In the genomic region with DNA sequence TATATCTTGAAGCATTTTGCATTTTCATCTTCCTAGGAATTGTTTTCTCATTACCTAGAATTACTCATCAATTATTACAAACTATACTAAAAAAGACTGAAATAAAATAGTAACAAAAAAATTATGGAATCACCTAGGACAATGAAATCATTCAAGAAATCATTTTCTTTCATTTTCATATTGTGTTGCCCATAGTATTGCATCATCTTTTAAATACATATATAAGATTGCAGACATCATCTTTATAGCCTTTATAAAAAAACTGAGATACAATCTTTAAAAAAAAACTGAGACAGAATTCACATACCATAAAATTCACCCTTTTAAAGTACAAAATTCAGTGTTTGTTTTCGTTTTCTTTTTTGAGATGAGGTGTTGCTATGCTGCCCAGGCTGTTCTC, we compare ENCODE assay signal across 18 cellular contexts. TPM values are rescaled to one million over a fixed set of nuclear protein-coding genes. Genes with fewer than 3 reads are reported as not detected.
A peak's percentile ranks its signal among the peaks of the same experiment; 100 is the strongest.
DNase-seq lines count a peak whose midpoint lies in the region; ATAC-seq, FAIRE-seq and TF ChIP-seq lines count a peak whose summit lies in the region.
"Had no signal": no experiment of that assay in that cellular context is flagged by ENCODE, and none has a peak within 500 bp of the region (broad histone marks: within the 10 kb centered on the region; RNA-seq: fewer than 3 reads in every experiment).

No MANE protein-coding gene starts in this region.

- CTCF ChIA-PET in activated CD8-positive, alpha-beta T cell treated with anti-CD3 and anti-CD28 coated beads for 36 hours (lab: Charles Lee), result no interaction called here
- CTCF ChIA-PET in activated CD8-positive, alpha-beta T cell treated with anti-CD3 and anti-CD28 coated beads, Interleukin-2, amount 10 ng/mL, durations not matched to agents 7 days and 5 days (lab: Charles Lee), result interaction anchor here (0.6 kb wide), 1 partner anchor 23 kb away, joined by 3 read pairs; no protein-coding TSS in a partner anchor

- ATAC-seq in activated CD8-positive, alpha-beta T cell treated with anti-CD3 and anti-CD28 coated beads for 36 hours, result no peak
- ATAC-seq in activated CD8-positive, alpha-beta T cell treated with anti-CD3 and anti-CD28 coated beads, Interleukin-2, amount 10 ng/mL, durations not matched to agents 7 days and 5 days, result no peak
- ATAC-seq in HG03469 (IDR thresholded peaks at IDR 0.05; ENCODE audit: unreplicated experiment) (no peak), GM19328 (IDR thresholded peaks at IDR 0.05; ENCODE audit: unreplicated experiment) (no peak)

- FAIRE-seq in A204.1 (lab: Jason Lieb, UNC), result peak; percentile 16
- FAIRE-seq in frontal cortex (lab: Jason Lieb, UNC), result peak; percentile 51
- FAIRE-seq: GM19239 had no signal

- intact Hi-C loops in activated CD8-positive, alpha-beta T cell treated with anti-CD3 and anti-CD28 coated beads for 36 hours (cut with micrococcal nuclease), result loop anchor here (10.0 kb wide), 1 partner anchor 365 kb away; no protein-coding TSS in a partner anchor

- peaks cover 28% of the 10 kb centered on the region for H3K36me3 Mint-ChIP-seq in activated CD8-positive, alpha-beta T cell treated with anti-CD3 and anti-CD28 coated beads for 36 hours (ENCODE audit: low read depth)
- H3K36me3 Mint-ChIP-seq in activated CD8-positive, alpha-beta T cell treated with anti-CD3 and anti-CD28 coated beads, Interleukin-2, amount 10 ng/mL, durations not matched to agents 7 days and 5 days (ENCODE audit: low read depth), result peaks cover 41% of the 10 kb centered on the region
- peaks cover 16% of the 10 kb centered on the region for H3K36me3 Mint-ChIP-seq in activated naive CD8-positive, alpha-beta T cell

- H3K4me3 Mint-ChIP-seq in activated CD8-positive, alpha-beta T cell treated with anti-CD3 and anti-CD28 coated beads for 36 hours, result no peak overlapping the region
- no peak overlapping the region for H3K4me3 Mint-ChIP-seq in activated CD8-positive, alpha-beta T cell treated with anti-CD3 and anti-CD28 coated beads, Interleukin-2, amount 10 ng/mL, durations not matched to agents 7 days and 5 days
- no peak overlapping the region for H3K4me3 Mint-ChIP-seq in activated naive CD8-positive, alpha-beta T cell
- H3K4me3 Mint-ChIP-seq: CD14-positive monocyte had no signal

- TF ChIP-seq CTCF in activated CD8-positive, alpha-beta T cell treated with anti-CD3 and anti-CD28 coated beads for 36 hours (IDR thresholded peaks at IDR 0.05), result no peak

- DNase-seq in activated CD8-positive, alpha-beta T cell treated with anti-CD3 and anti-CD28 coated beads for 36 hours, result no peak
- no peak for DNase-seq in activated CD8-positive, alpha-beta T cell treated with anti-CD3 and anti-CD28 coated beads, Interleukin-2, amount 10 ng/mL, durations not matched to agents 7 days and 5 days
- no peak for DNase-seq in frontal cortex (ENCODE audit: low spot score in 2 of 2)
- DNase-seq: 8988T; NCI-H1092 treated with DMSO at 0.1 percent for 48 hours; NCI-H1436 treated with DMSO at 0.1 percent for 48 hours; NCI-H1930; NCI-H2227 treated with DMSO at 0.1 percent for 48 hours; NCI-H510A treated with DMSO at 0.1 percent for 48 hours; NCI-H774; NK-92 treated with Interleukin-12 subunit alpha and Interleukin-12 subunit beta, amount 100 ng/mL, for 24 hours; SHP77 treated with DMSO at 0.1 percent for 48 hours had no signal

- no peaks in the 10 kb centered on the region for H3K9me3 Mint-ChIP-seq in activated CD8-positive, alpha-beta T cell treated with anti-CD3 and anti-CD28 coated beads for 36 hours
- no peaks in the 10 kb centered on the region for H3K9me3 Mint-ChIP-seq in activated CD8-positive, alpha-beta T cell treated with anti-CD3 and anti-CD28 coated beads, Interleukin-2, amount 10 ng/mL, durations not matched to agents 7 days and 5 days (ENCODE audit: insufficient read depth)
- H3K9me3 Mint-ChIP-seq in activated naive CD8-positive, alpha-beta T cell (ENCODE audit: low read depth), result no peaks in the 10 kb centered on the region
- H3K9me3 Mint-ChIP-seq: CD14-positive monocyte had no signal

- POLR2A ChIA-PET in activated CD8-positive, alpha-beta T cell treated with anti-CD3 and anti-CD28 coated beads for 36 hours (lab: Charles Lee), result no interaction called here
- POLR2A ChIA-PET in activated CD8-positive, alpha-beta T cell treated with anti-CD3 and anti-CD28 coated beads, Interleukin-2, amount 10 ng/mL, durations not matched to agents 7 days and 5 days (lab: Charles Lee), result no interaction called here

- H3K27ac Mint-ChIP-seq in activated CD8-positive, alpha-beta T cell treated with anti-CD3 and anti-CD28 coated beads for 36 hours, result peak overlapping the region; percentile 65
- no peak overlapping the region for H3K27ac Mint-ChIP-seq in activated CD8-positive, alpha-beta T cell treated with anti-CD3 and anti-CD28 coated beads, Interleukin-2, amount 10 ng/mL, durations not matched to agents 7 days and 5 days
- peak overlapping the region; percentile 79 for H3K27ac Mint-ChIP-seq in activated naive CD8-positive, alpha-beta T cell

- H3K27me3 Mint-ChIP-seq in activated CD8-positive, alpha-beta T cell treated with anti-CD3 and anti-CD28 coated beads for 36 hours, result no peaks in the 10 kb centered on the region
- H3K27me3 Mint-ChIP-seq in activated CD8-positive, alpha-beta T cell treated with anti-CD3 and anti-CD28 coated beads, Interleukin-2, amount 10 ng/mL, durations not matched to agents 7 days and 5 days (ENCODE audit: low read depth), result no peaks in the 10 kb centered on the region
- no peaks in the 10 kb centered on the region for H3K27me3 Mint-ChIP-seq in activated naive CD8-positive, alpha-beta T cell

- H3K4me1 Mint-ChIP-seq in activated CD8-positive, alpha-beta T cell treated with anti-CD3 and anti-CD28 coated beads for 36 hours (ENCODE audit: low read depth), result peaks cover 2% of the 10 kb centered on the region
- H3K4me1 Mint-ChIP-seq in activated CD8-positive, alpha-beta T cell treated with anti-CD3 and anti-CD28 coated beads, Interleukin-2, amount 10 ng/mL, durations not matched to agents 7 days and 5 days (ENCODE audit: low read depth), result no peaks in the 10 kb centered on the region
- peaks cover 2% of the 10 kb centered on the region for H3K4me1 Mint-ChIP-seq in activated naive CD8-positive, alpha-beta T cell (ENCODE audit: low read depth)
- H3K4me1 Mint-ChIP-seq: CD14-positive monocyte had no signal

RNA-seq across cellular contexts. Expression of a gene that starts 29.6 kb away (rescaled TPM):
- total RNA-seq in activated CD8-positive, alpha-beta T cell treated with anti-CD3 and anti-CD28 coated beads for 36 hours, result 10 to 100 TPM; 18.5 to 20.4 TPM
- total RNA-seq in activated CD8-positive, alpha-beta T cell treated with anti-CD3 and anti-CD28 coated beads, Interleukin-2, amount 10 ng/mL, durations not matched to agents 7 days and 5 days, result 10 to 100 TPM; 19.8 to 21.1 TPM
- 75.4 TPM for total RNA-seq in frontal cortex

RNA-seq across cellular contexts. Expression of a gene that starts 29.7 kb away (rescaled TPM):
- 10 to 100 TPM; 61.6 to 63.0 TPM for total RNA-seq in activated CD8-positive, alpha-beta T cell treated with anti-CD3 and anti-CD28 coated beads for 36 hours
- 10 to 100 TPM; 25.3 to 27.5 TPM for total RNA-seq in activated CD8-positive, alpha-beta T cell treated with anti-CD3 and anti-CD28 coated beads, Interleukin-2, amount 10 ng/mL, durations not matched to agents 7 days and 5 days
- total RNA-seq in frontal cortex, result 22.4 TPM
